7 cellular contexts compared by ENCODE assay signal in the genomic region with DNA sequence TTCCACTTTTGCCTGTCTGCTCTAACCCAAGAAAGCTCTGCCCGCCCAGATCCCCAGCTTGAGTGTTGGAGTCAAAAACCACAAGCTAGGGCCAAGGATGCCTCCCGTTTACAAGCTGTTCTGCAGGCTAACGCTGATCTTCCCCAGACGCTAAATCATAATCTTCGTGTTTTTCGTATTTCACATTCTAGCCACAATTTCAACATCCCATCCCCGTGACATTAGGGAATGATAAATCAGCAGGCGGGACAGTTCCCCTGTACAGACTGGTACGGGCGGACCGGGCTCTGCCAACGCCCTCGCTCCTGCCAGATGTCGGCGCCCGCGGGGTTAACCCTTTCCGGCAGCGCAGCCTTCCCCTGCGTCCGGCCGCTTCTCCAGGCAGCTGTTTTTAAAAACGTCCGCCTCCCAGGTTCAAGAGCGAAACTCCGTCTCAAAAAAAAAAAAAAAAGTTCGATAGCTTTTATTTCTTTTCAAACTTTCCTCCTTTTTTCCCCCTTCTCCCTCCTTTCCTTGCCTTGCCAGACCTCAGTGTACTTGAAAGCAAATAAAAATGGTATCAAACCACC.
A peak's percentile ranks its signal among the peaks of the same experiment; 100 is the strongest.
DNase-seq lines count a peak whose midpoint lies in the region; ATAC-seq, FAIRE-seq and TF ChIP-seq lines count a peak whose summit lies in the region.

No MANE protein-coding gene starts in this region.

- no peak for TF ChIP-seq CTCF in H1 (IDR thresholded peaks at IDR 0.05; ENCODE audit: control extremely low read depth in 1 of 3, insufficient read depth in 1 of 3, low read depth in 1 of 3, low read length in 3 of 3)
- TF ChIP-seq CTCF in tibial artery (IDR thresholded peaks at IDR 0.05), result no peak

- H3K27ac ChIP-seq in SJCRH30, result no peak overlapping the region
- H3K27ac ChIP-seq in H1 (ENCODE audit: low read depth, low read length), result no peak overlapping the region
- H3K27ac ChIP-seq in mesenchymal stem cell (ENCODE audit: low read length, poor library complexity, severe bottlenecking), result peak overlapping the region; percentile 48
- no peak overlapping the region for H3K27ac ChIP-seq in tibial artery

- no peak overlapping the region for H3K14ac ChIP-seq in H1 (ENCODE audit: insufficient read length)
- no peak overlapping the region for H3K14ac ChIP-seq in mesenchymal stem cell (ENCODE audit: low read length in 2 of 2)

- H2BK120ac ChIP-seq in H1 (replicated peaks; ENCODE audit: low read depth, low read length), result no peak overlapping the region
- H2BK120ac ChIP-seq in mesenchymal stem cell (ENCODE audit: low read depth, low read length), result no peak overlapping the region

- H3K27me3 ChIP-seq in H7 (ENCODE audit: control insufficient read depth, insufficient read depth, low read length) (peaks cover 17% of the 10 kb centered on the region), SJCRH30 (peaks cover 23% of the 10 kb centered on the region), H1 (replicated peaks in 1 of 4; ENCODE audit: control insufficient read depth in 3 of 4, extremely low read depth in 1 of 4, insufficient read depth in 3 of 4, low read length in 3 of 4) (peaks cover 0 to 3% (median 0%) of the 10 kb centered on the region in 4 experiments; a peak in 3 of 7 replicates), mesenchymal stem cell (ENCODE audit: control insufficient read depth in 1 of 2, insufficient read depth in 1 of 2, low read length in 2 of 2) (peaks cover 0 to 22% of the 10 kb centered on the region in 2 experiments), tibial artery (peaks cover 0 to 28% of the 10 kb centered on the region in 2 donors)

- H3K23ac ChIP-seq in H1 (ENCODE audit: insufficient read length) (no peak overlapping the region), mesenchymal stem cell (ENCODE audit: low read length in 2 of 2) (no peak overlapping the region)

- H3K36me3 ChIP-seq in H7 (replicated peaks; ENCODE audit: control insufficient read depth, insufficient read depth, low read length) (no peaks in the 10 kb centered on the region), SJCRH30 (no peaks in the 10 kb centered on the region), H1 (ENCODE audit: control insufficient read depth in 2 of 4, insufficient read depth in 4 of 4, low read length in 3 of 4) (no peaks in the 10 kb centered on the region), mesenchymal stem cell (ENCODE audit: control insufficient read depth in 1 of 2, insufficient read depth in 2 of 2, low read depth in 1 of 2, low read length in 2 of 2) (no peaks in the 10 kb centered on the region), tibial artery (no peaks in the 10 kb centered on the region)

- H2BK15ac ChIP-seq in H1 (ENCODE audit: low read length), result no peak overlapping the region
- H2BK15ac ChIP-seq in mesenchymal stem cell (ENCODE audit: low read depth, poor library complexity, severe bottlenecking), result no peak overlapping the region

- H3K4me2 ChIP-seq in H1 (ENCODE audit: insufficient read depth in 1 of 2, low read depth in 2 of 2, low read length in 2 of 2), result peak overlapping the region; percentile 86 to 92
- H3K4me2 ChIP-seq in mesenchymal stem cell (ENCODE audit: low read length, poor library complexity, severe bottlenecking), result peak overlapping the region; percentile 89

- no peak for FAIRE-seq in H1 (lab: Jason Lieb, UNC)

- no peak for ATAC-seq in HG03565 (IDR thresholded peaks at IDR 0.05; ENCODE audit: unreplicated experiment)
- ATAC-seq in GM18519 (IDR thresholded peaks at IDR 0.05; ENCODE audit: low FRiP score, unreplicated experiment), result no peak

- intact Hi-C loops in tibial artery (cut with DNase I; ENCODE audit: low total_unique reads), result no loop called here

- H4K5ac ChIP-seq in H1 (ENCODE audit: insufficient read length, low read depth, low read length), result no peak overlapping the region

- H3K4me3 ChIP-seq in H7 (ENCODE audit: insufficient read depth, low read depth, low read length) (peak overlapping the region; percentile 25; the same call in 1 of the 2 replicates), SJCRH30 (no peak overlapping the region), H1 (ENCODE audit: extremely low read depth in 1 of 4, insufficient read depth in 2 of 4, low read depth in 3 of 4, low read length in 4 of 4) (peak overlapping the region; percentile 44 to 65 (median 51); a peak in 7 of 8 replicates), mesenchymal stem cell (ENCODE audit: insufficient read depth in 1 of 2, low read depth in 1 of 2, low read length in 2 of 2) (peak overlapping the region; percentile 49 to 77), tibial artery (peak overlapping the region; percentile 10 to 38)

- 5% methylated on average over 27 of the region's 27 CpGs; no CpG with 5 or more reads in 1 of the 2 experiments for whole genome bisulfite sequencing in H1 (ENCODE audit: extremely low coverage in 1 of 2, insufficient coverage in 1 of 2, insufficient read length in 1 of 2, insufficient replicate concordance in 2 of 2, low coverage in 1 of 2, low lambda C conversion rate in 2 of 2, missing lambda C conversion rate in 1 of 2), 2 experiments
- under 1% methylated on average over 24 of the region's 27 CpGs for WGBS in mesenchymal stem cell

- no peak; a peak in 1 of 4 replicates for TF ChIP-seq RAD21 in H1 (IDR thresholded peaks at IDR 0.05 in 1 of 2, conservative IDR thresholded peaks at IDR 0.05 in 1 of 2; ENCODE audit: low read depth in 2 of 2, low read length in 2 of 2)

- no peak for TF ChIP-seq EP300 in H1 (IDR thresholded peaks at IDR 0.05; ENCODE audit: borderline replicate concordance in 1 of 2, low read depth in 2 of 2, low read length in 2 of 2)

- peak overlapping the region; percentile 99 for H2AFZ ChIP-seq in H1 (ENCODE audit: low read length)
- H2AFZ ChIP-seq in mesenchymal stem cell (ENCODE audit: low read depth, low read length), result peak overlapping the region; percentile 46

- H3K18ac ChIP-seq in H1 (ENCODE audit: extremely low read depth, low read length) (no peak overlapping the region), mesenchymal stem cell (ENCODE audit: low read depth in 1 of 2, low read length in 2 of 2) (no peak overlapping the region)

- no peaks in the 10 kb centered on the region for H3K79me1 ChIP-seq in H1 (ENCODE audit: low read depth, low read length)
- H3K79me1 ChIP-seq in mesenchymal stem cell (replicated peaks; ENCODE audit: low read length, poor library complexity, severe bottlenecking), result no peaks in the 10 kb centered on the region

- H3K23me2 ChIP-seq in H1 (ENCODE audit: low read depth, low read length), result peaks cover 2% of the 10 kb centered on the region; the same call in 1 of the 2 replicates

- peak overlapping the region in 1 of 4 experiments; percentile 39; a peak in 1 of 7 replicates for H3K9ac ChIP-seq in H1 (replicated peaks in 1 of 4; ENCODE audit: extremely low read depth in 1 of 4, low read depth in 3 of 4, low read length in 3 of 4)
- peak overlapping the region; percentile 82 for H3K9ac ChIP-seq in mesenchymal stem cell (ENCODE audit: low read length)

- H2AK5ac ChIP-seq in H1 (ENCODE audit: low read depth, low read length), result no peak overlapping the region
- H2AK5ac ChIP-seq in mesenchymal stem cell (ENCODE audit: low read length, severe bottlenecking), result no peak overlapping the region

- POLR2A ChIA-PET in H1 (lab: Charles Lee; ENCODE audit: partially characterized antibody), result interaction anchor here (1.1 kb wide), 1 partner anchor 18 kb away, joined by 3 read pairs; no protein-coding TSS in a partner anchor

- H2BK12ac ChIP-seq in H1 (ENCODE audit: low read depth, low read length) (no peak overlapping the region), mesenchymal stem cell (ENCODE audit: low read length in 2 of 2) (peak overlapping the region in 1 of 2 experiments; percentile 71)

- H4K20me1 ChIP-seq in H1 (replicated peaks in 1 of 2; ENCODE audit: control insufficient read depth in 1 of 2, insufficient read depth in 2 of 2, low read length in 2 of 2), result no peaks in the 10 kb centered on the region

- H3K56ac ChIP-seq in H1 (replicated peaks; ENCODE audit: insufficient read length, low read depth, low read length), result no peak overlapping the region

- H4K8ac ChIP-seq in H1 (ENCODE audit: extremely low read depth, insufficient read depth, low read length), result no peak overlapping the region
- no peak overlapping the region for H4K8ac ChIP-seq in mesenchymal stem cell (ENCODE audit: low read length)

- H3K79me2 ChIP-seq in H1 (ENCODE audit: control insufficient read depth in 1 of 2, insufficient read depth in 2 of 2, low read length in 2 of 2), result no peaks in the 10 kb centered on the region

- DNase-seq in H7, result peak; percentile 73
- peak; percentile 17 to 41 for DNase-seq in SJCRH30
- peak in 1 of 2 experiments; percentile 76 for DNase-seq in H1 (ENCODE audit: low read depth in 1 of 2, low spot score in 2 of 2)
- peak; percentile 78 for DNase-seq in mesenchymal stem cell
- peak in 1 of 2 donors; percentile 35 for DNase-seq in tibial artery

- H3K4me1 ChIP-seq in SJCRH30 (no peaks in the 10 kb centered on the region), H1 (replicated peaks in 1 of 4; ENCODE audit: control insufficient read depth in 3 of 4, insufficient read depth in 4 of 4, low read length in 3 of 4) (peaks cover 0 to 6% (median 2%) of the 10 kb centered on the region in 4 experiments; a peak in 1 of 7 replicates), mesenchymal stem cell (ENCODE audit: control insufficient read depth, insufficient read depth, low read depth, low read length) (peaks cover 2% of the 10 kb centered on the region), tibial artery (peaks cover 0 to 10% (median 8%) of the 10 kb centered on the region in 4 donors)

- CTCF ChIA-PET in H1 (lab: Charles Lee; ENCODE audit: partially characterized antibody), result interaction anchor here (0.8 to 1.8 kb wide), 6 partner anchors 10 to 117 kb away, joined by 3 to 8 read pairs (median 4); no protein-coding TSS in a partner anchor

- H4K91ac ChIP-seq in H1 (replicated peaks; ENCODE audit: insufficient read length, low read length), result no peak overlapping the region
- no peak overlapping the region for H4K91ac ChIP-seq in mesenchymal stem cell (ENCODE audit: low read length)

- H3K4ac ChIP-seq in H1 (replicated peaks; ENCODE audit: insufficient read length, low read depth, low read length) (no peak overlapping the region), mesenchymal stem cell (ENCODE audit: low read depth in 1 of 2, low read length in 2 of 2) (no peak overlapping the region)

- H2BK20ac ChIP-seq in H1 (ENCODE audit: low read length), result no peak overlapping the region

- no peak overlapping the region for H2BK5ac ChIP-seq in H1 (ENCODE audit: low read depth, low read length)
- H2BK5ac ChIP-seq in mesenchymal stem cell (ENCODE audit: low read depth, low read length, poor library complexity, severe bottlenecking), result no peak overlapping the region

- TF ChIP-seq POLR2A in H1 (IDR thresholded peaks at IDR 0.05; ENCODE audit: control extremely low read depth in 1 of 2, low read depth in 2 of 2, low read length in 2 of 2), result no peak

- H3K9me3 ChIP-seq in SJCRH30 (replicated peaks) (no peaks in the 10 kb centered on the region), H1 (ENCODE audit: insufficient read depth in 2 of 2, low read depth in 1 of 2, low read length in 1 of 2) (no peaks in the 10 kb centered on the region), mesenchymal stem cell (ENCODE audit: control insufficient read depth, low read length) (no peaks in the 10 kb centered on the region), tibial artery (no peaks in the 10 kb centered on the region)

TF ChIP-seq in H1, 55 proteins besides CTCF, POLR2A, EP300 and RAD21 (continues in another document):
- TF ChIP-seq RNF2 (IDR thresholded peaks at IDR 0.05; ENCODE audit: borderline replicate concordance, low read depth, low read length, missing control alignments, poor library complexity, severe bottlenecking), result no peak
